In the genomic region with DNA sequence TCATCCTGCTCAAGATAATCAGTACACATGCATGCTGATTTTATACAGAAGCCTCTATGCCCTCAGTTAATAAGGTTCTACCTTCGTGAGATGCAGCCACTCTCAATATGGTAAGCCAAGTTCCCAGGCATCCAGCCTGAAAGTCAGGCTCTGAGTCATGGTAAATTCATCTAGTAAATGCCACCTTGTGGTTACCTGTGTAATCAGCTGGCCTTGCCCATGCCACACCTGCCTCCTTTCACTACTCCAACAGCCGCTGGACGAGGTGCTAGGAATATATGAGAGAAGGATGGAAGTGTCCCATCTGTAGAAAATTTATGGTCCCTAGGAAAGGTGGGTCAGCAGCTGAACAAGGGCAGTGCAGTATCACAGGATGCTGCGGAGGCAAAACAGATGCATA, we compare ENCODE assay signal across 10 cellular contexts.
A peak's percentile ranks its signal among the peaks of the same experiment; 100 is the strongest.
DNase-seq lines count a peak whose midpoint lies in the region; ATAC-seq and TF ChIP-seq lines count a peak whose summit lies in the region.
"Had no signal": no experiment of that assay in that cellular context is flagged by ENCODE, and none has a peak within 500 bp of the region (broad histone marks: within the 10 kb centered on the region; RNA-seq: fewer than 3 reads in every experiment).

No MANE protein-coding gene starts in this region.

- no peaks in the 10 kb centered on the region for H3F3A ChIP-seq in MM.1S (ENCODE audit: insufficient read depth, low read length)

- H3K27me3 ChIP-seq in MM.1S (replicated peaks; ENCODE audit: insufficient read depth, low read length) = no peaks in the 10 kb centered on the region

- no peaks in the 10 kb centered on the region for H3K9me2 ChIP-seq in MM.1S (replicated peaks; ENCODE audit: insufficient read depth, low read length)

- no peak overlapping the region for H3K4me3 Mint-ChIP-seq in brain
- H3K4me3 Mint-ChIP-seq: activated naive CD4-positive, alpha-beta T cell treated with anti-CD3 and anti-CD28 coated beads, Interleukin-2, amount 50 U/mL, for 24 hours had no signal

- H4K20me1 ChIP-seq in MM.1S (ENCODE audit: insufficient read depth, low read length) = no peaks in the 10 kb centered on the region

- H3K27me3 Mint-ChIP-seq in brain = peaks cover 3% of the 10 kb centered on the region
- H3K27me3 Mint-ChIP-seq: activated naive CD4-positive, alpha-beta T cell treated with anti-CD3 and anti-CD28 coated beads, Interleukin-2, amount 50 U/mL, for 24 hours had no signal

- H3K4me1 ChIP-seq in MM.1S (ENCODE audit: low read length) = no peaks in the 10 kb centered on the region

- no peaks in the 10 kb centered on the region for H3K9me3 ChIP-seq in MM.1S (replicated peaks; ENCODE audit: insufficient read depth, low read length)

- no peaks in the 10 kb centered on the region for H3K36me3 Mint-ChIP-seq in brain

- H3K9me3 Mint-ChIP-seq in brain = no peaks in the 10 kb centered on the region
- H3K9me3 Mint-ChIP-seq: activated naive CD4-positive, alpha-beta T cell treated with anti-CD3 and anti-CD28 coated beads, Interleukin-2, amount 50 U/mL, for 24 hours had no signal

- H2AFZ ChIP-seq in MM.1S (ENCODE audit: low read length) = no peak overlapping the region

- no peak for ATAC-seq in GM18858 (IDR thresholded peaks at IDR 0.05; ENCODE audit: unreplicated experiment)
- ATAC-seq in GM21786 (IDR thresholded peaks at IDR 0.05; ENCODE audit: unreplicated experiment) = no peak

- H3K4me3 ChIP-seq in MM.1S (ENCODE audit: low read length) = no peak overlapping the region

- H3K4me2 ChIP-seq in MM.1S (ENCODE audit: low read depth, low read length) = no peak overlapping the region

- no peak overlapping the region for H3K27ac ChIP-seq in MM.1S (ENCODE audit: low read length)

- H3K4me1 Mint-ChIP-seq in brain = no peaks in the 10 kb centered on the region
- H3K4me1 Mint-ChIP-seq: activated naive CD4-positive, alpha-beta T cell treated with anti-CD3 and anti-CD28 coated beads, Interleukin-2, amount 50 U/mL, for 24 hours had no signal

- no peak overlapping the region for H3K9ac ChIP-seq in MM.1S (ENCODE audit: low read length)

- no peak overlapping the region for H3K27ac Mint-ChIP-seq in brain
- H3K27ac Mint-ChIP-seq: activated naive CD4-positive, alpha-beta T cell treated with anti-CD3 and anti-CD28 coated beads, Interleukin-2, amount 50 U/mL, for 24 hours had no signal

- peak; percentile 59 for DNase-seq in DMS53 treated with DMSO at 0.1 percent for 48 hours (lab: John Stamatoyannopoulos, UW; ENCODE audit: unreplicated experiment)
- peak; percentile 27 for DNase-seq in MM.1S
- DNase-seq in lung microvascular endothelial cell (ENCODE audit: low read depth in 2 of 2) = peak; percentile 10 to 30
- no peak for DNase-seq in 8988T
- DNase-seq in effector CD4-positive, alpha-beta T cell = no peak
- DNase-seq: stimulated activated CD8-positive, alpha-beta memory T cell treated with anti-CD3 and anti-CD28 coated beads, Interleukin-4, amount 100 ng/mL, for 48 hours had no signal

- H3K36me3 ChIP-seq in MM.1S (replicated peaks; ENCODE audit: insufficient read depth, low read length) = no peaks in the 10 kb centered on the region

- peak; percentile 40 for TF ChIP-seq CTCF in MM.1S (IDR thresholded peaks at IDR 0.05; ENCODE audit: low read length)
- peak; percentile 13 to 24 for TF ChIP-seq CTCF in brain (conservative IDR thresholded peaks at IDR 0.05)

- H3K79me2 ChIP-seq in MM.1S (ENCODE audit: low read length) = no peaks in the 10 kb centered on the region

Comparison
In these comparisons a context has a peak if more than half of its experiments do, and no peak if none do; other contexts are left out.
1. DNase-seq: peak in DMS53 treated with DMSO at 0.1 percent for 48 hours (single experiment), MM.1S (single experiment) and lung microvascular endothelial cell (2 of 2); none in 8988T (single experiment) and effector CD4-positive, alpha-beta T cell (single experiment).